In genomic region chr22:20567371-20567847, GRCh38 we compare ENCODE assay signal across 10 cellular contexts. TPM values are rescaled to one million over a fixed set of nuclear protein-coding genes. Genes with fewer than 3 reads are reported as not detected.
DNase-seq lines count a peak whose midpoint lies in the region; ATAC-seq, FAIRE-seq and TF ChIP-seq lines count a peak whose summit lies in the region.
"Had no signal": no experiment of that assay in that cellular context is flagged by ENCODE, and none has a peak within 500 bp of the region (broad histone marks: within the 10 kb centered on the region; RNA-seq: fewer than 3 reads in every experiment).

No MANE protein-coding gene starts in this region.

- TF ChIP-seq CTCF in body of pancreas (IDR thresholded peaks at IDR 0.05) (no peak), kidney (IDR thresholded peaks at IDR 0.05; ENCODE audit: borderline replicate concordance, extremely low read depth, insufficient read depth) (no peak), uterus (IDR thresholded peaks at IDR 0.05) (no peak)

- H3K4me1 ChIP-seq in body of pancreas (peaks cover 36% of the 10 kb centered on the region), kidney (ENCODE audit: control insufficient read depth in 1 of 2, insufficient read depth in 1 of 2, low read depth in 1 of 2, low read length in 2 of 2) (peaks cover 22 to 28% of the 10 kb centered on the region in 2 donors), uterus (peaks cover 7 to 28% of the 10 kb centered on the region in 2 donors)

- H3K9me3 ChIP-seq in body of pancreas (no peaks in the 10 kb centered on the region), kidney (ENCODE audit: control insufficient read depth in 1 of 2, low read length in 2 of 2) (no peaks in the 10 kb centered on the region), uterus (no peaks in the 10 kb centered on the region)
- H3K9me3 ChIP-seq: psoas muscle had no signal

- H3K36me3 Mint-ChIP-seq in activated naive CD8-positive, alpha-beta T cell, result peaks cover 14% of the 10 kb centered on the region
- H3K36me3 Mint-ChIP-seq in activated naive CD8-positive, alpha-beta T cell treated with anti-CD3 and anti-CD28 coated beads for 36 hours, result peaks cover 75% of the 10 kb centered on the region

- TF ChIP-seq POLR2A in body of pancreas (IDR thresholded peaks at IDR 0.05) (no peak), uterus (IDR thresholded peaks at IDR 0.05) (no peak)

- H3K4me3 ChIP-seq in body of pancreas, result no peak overlapping the region
- H3K4me3 ChIP-seq in kidney (ENCODE audit: low read length in 2 of 2), result no peak overlapping the region
- H3K4me3 ChIP-seq in uterus, result no peak overlapping the region
- H3K4me3 ChIP-seq: psoas muscle had no signal

- no peak for DNase-seq in activated naive CD8-positive, alpha-beta T cell treated with anti-CD3 and anti-CD28 coated beads for 36 hours
- DNase-seq in body of pancreas (peak in 1 of 4 donors; percentile 25), kidney (no peak), uterus (no peak), cortex of kidney (lab: John Stamatoyannopoulos, UW) (no peak), NCI-H2081 treated with DMSO at 0.1 percent for 48 hours (lab: John Stamatoyannopoulos, UW) (no peak)
- DNase-seq: NCI-H524 treated with DMSO at 0.1 percent for 48 hours had no signal

- no peak overlapping the region for H3K9ac ChIP-seq in kidney (ENCODE audit: low read length in 2 of 2)

- FAIRE-seq in kidney (lab: Jason Lieb, UNC), result no peak

- H3K27ac ChIP-seq in body of pancreas, result peak overlapping the region in 3 of 4 donors; percentile 39 to 58 (median 42)
- peak overlapping the region; percentile 32 to 33 for H3K27ac ChIP-seq in kidney (ENCODE audit: low read depth in 2 of 2, low read length in 2 of 2)
- peak overlapping the region; percentile 64 to 79 for H3K27ac ChIP-seq in uterus
- H3K27ac ChIP-seq: psoas muscle had no signal

- H3K4me3 Mint-ChIP-seq in activated naive CD8-positive, alpha-beta T cell, result peak overlapping the region; percentile 80
- no peak overlapping the region for H3K4me3 Mint-ChIP-seq in activated naive CD8-positive, alpha-beta T cell treated with anti-CD3 and anti-CD28 coated beads for 36 hours

- H3K36me3 ChIP-seq in body of pancreas (replicated peaks in 1 of 2; ENCODE audit: insufficient read depth in 1 of 2, low read depth in 2 of 2) (peaks cover 4 to 39% of the 10 kb centered on the region in 2 donors), kidney (ENCODE audit: control insufficient read depth in 1 of 2, insufficient read depth in 2 of 2, low read length in 2 of 2) (peaks cover 44 to 53% of the 10 kb centered on the region in 2 donors), uterus (no peaks in the 10 kb centered on the region)

- H3K27me3 ChIP-seq in body of pancreas (no peaks in the 10 kb centered on the region), uterus (no peaks in the 10 kb centered on the region)

- 63 to 77% methylated on average over 6 of the region's 6 CpGs for WGBS in body of pancreas, 2 donors

- peak overlapping the region; percentile 84 for H3K27ac Mint-ChIP-seq in activated naive CD8-positive, alpha-beta T cell
- H3K27ac Mint-ChIP-seq in activated naive CD8-positive, alpha-beta T cell treated with anti-CD3 and anti-CD28 coated beads for 36 hours, result no peak overlapping the region

- ATAC-seq in body of pancreas, result no peak
- no peak for ATAC-seq in HG03342 (IDR thresholded peaks at IDR 0.05; ENCODE audit: unreplicated experiment)
- ATAC-seq: psoas muscle had no signal

- no peaks in the 10 kb centered on the region for H3K27me3 Mint-ChIP-seq in activated naive CD8-positive, alpha-beta T cell
- H3K27me3 Mint-ChIP-seq in activated naive CD8-positive, alpha-beta T cell treated with anti-CD3 and anti-CD28 coated beads for 36 hours, result no peaks in the 10 kb centered on the region

- intact Hi-C loops in body of pancreas (cut with DNase I) (no loop called here), kidney (cut with DNase I) (no loop called here), uterus (cut with DNase I; ENCODE audit: low total_unique reads) (no loop called here)

- H3K4me1 Mint-ChIP-seq in activated naive CD8-positive, alpha-beta T cell (ENCODE audit: low read depth), result peaks cover 92% of the 10 kb centered on the region
- H3K4me1 Mint-ChIP-seq in activated naive CD8-positive, alpha-beta T cell treated with anti-CD3 and anti-CD28 coated beads for 36 hours, result peaks cover 82% of the 10 kb centered on the region

- no peaks in the 10 kb centered on the region for H3K9me3 Mint-ChIP-seq in activated naive CD8-positive, alpha-beta T cell (ENCODE audit: low read depth)
- H3K9me3 Mint-ChIP-seq in activated naive CD8-positive, alpha-beta T cell treated with anti-CD3 and anti-CD28 coated beads for 36 hours, result no peaks in the 10 kb centered on the region

RNA-seq across cellular contexts. Expression of gene MED15, which starts 60.0 kb away (rescaled TPM):
- 10 to 100 TPM; 91.1 to 91.8 TPM for total RNA-seq in activated naive CD8-positive, alpha-beta T cell treated with anti-CD3 and anti-CD28 coated beads for 36 hours
- total RNA-seq in body of pancreas (10 to 100 TPM; 31.6 to 36.9 TPM), kidney (102 TPM), uterus (100 to 1,000 TPM in 1 of 4 donors, 10 to 100 TPM in 3; 16.5 to 110 (median 38.6) TPM)
- 31.7 TPM for polyA plus RNA-seq in kidney (ENCODE audit: insufficient read depth, low read depth, low replicate concordance)
